8 cellular contexts compared by ENCODE assay signal in genomic region chr3:53219897-53220483, GRCh38. TPM values are rescaled to one million over a fixed set of nuclear protein-coding genes. Genes with fewer than 3 reads are reported as not detected.
DNase-seq lines count a peak whose midpoint lies in the region; ATAC-seq and TF ChIP-seq lines count a peak whose summit lies in the region.

No MANE protein-coding gene starts in this region.

- BruUV-seq in MCF 10A (replicated peaks; lab: Mats Ljungman, UMichigan) = no TSS peak

- H3K36me3 Mint-ChIP-seq in MCF 10A (ENCODE audit: insufficient read depth, unreplicated experiment) = peaks cover 20% of the 10 kb centered on the region

- H3K27ac Mint-ChIP-seq in MCF 10A (ENCODE audit: low read depth, unreplicated experiment) = peak overlapping the region; percentile 32

- H3K27me3 Mint-ChIP-seq in MCF 10A (ENCODE audit: insufficient read depth, unreplicated experiment) = no peaks in the 10 kb centered on the region

- H3K4me1 Mint-ChIP-seq in MCF 10A (ENCODE audit: insufficient read depth, unreplicated experiment) = no peaks in the 10 kb centered on the region

- H3K27ac ChIP-seq in VCaP = peak overlapping the region; percentile 42; the same call in 1 of the 2 replicates

- DNase-seq in NCI-H2107 treated with DMSO at 0.1 percent for 48 hours (lab: John Stamatoyannopoulos, UW; ENCODE audit: unreplicated experiment) = peak; percentile 48
- DNase-seq in MCF 10A (ENCODE audit: unreplicated experiment) = peak; percentile 84
- DNase-seq in inferior parietal cortex (ENCODE audit: extremely low spot score) = peak; percentile 87
- DNase-seq in stimulated activated CD4-positive, alpha-beta T cell treated with anti-CD3 and anti-CD28 coated beads, Interleukin-1b, Interleukin-23, amount 100 ng/mL, for 24 hours (ENCODE audit: low read depth in 4 of 4, low spot score in 1 of 4) = peak; percentile 56 to 71 (median 62)

- POLR2A ChIA-PET in MCF 10A (lab: Yijun Ruan, JAX) = interaction anchor here (0.6 to 1.6 kb wide), 6 partner anchors 14 to 130 kb away, joined by 3 to 5 read pairs (median 3); partner anchors contain the start of gene RFT1

- H3K9me3 Mint-ChIP-seq in MCF 10A (ENCODE audit: unreplicated experiment) = no peaks in the 10 kb centered on the region

- CTCF ChIA-PET in MCF 10A (lab: Yijun Ruan, JAX) = interaction anchor here (0.6 to 4.0 kb wide), 36 partner anchors 9 to 1399 kb away, joined by 3 to 30 read pairs (median 4); partner anchors contain the start of gene TKT

- peak; percentile 86 for ATAC-seq in HG02798 (IDR thresholded peaks at IDR 0.05; ENCODE audit: poor library complexity, unreplicated experiment)
- no peak for ATAC-seq in HG02840 (IDR thresholded peaks at IDR 0.05; ENCODE audit: low FRiP score, unreplicated experiment)

- peak; percentile 93 for TF ChIP-seq CTCF in GM12872 (IDR thresholded peaks at IDR 0.05; ENCODE audit: insufficient read depth, low read depth, low read length)
- peak; percentile 99 for TF ChIP-seq CTCF in VCaP (conservative IDR thresholded peaks at IDR 0.05)
- TF ChIP-seq CTCF in MCF 10A (IDR thresholded peaks at IDR 0.05; ENCODE audit: unreplicated experiment) = peak; percentile 88

- intact Hi-C loops in MCF 10A (cut with micrococcal nuclease) = loop anchor here (1.0 kb wide), 2 partner anchors 50 to 79 kb away; no protein-coding TSS in a partner anchor

- no peak overlapping the region for H3K4me3 Mint-ChIP-seq in MCF 10A (ENCODE audit: unreplicated experiment)

RNA-seq across cellular contexts. Expression of gene TKT, which starts 35.8 kb away (rescaled TPM):
- total RNA-seq in MCF 10A (2022) = 179 and 326 TPM in 2 replicates

RNA-seq across cellular contexts. Expression of gene PRKCD, which starts 59.0 kb away (rescaled TPM):
- total RNA-seq in MCF 10A (2022) = 9.6 and 9.8 TPM in 2 replicates
